Comparison of ENCODE assay signal across 11 cellular contexts in the genomic region with DNA sequence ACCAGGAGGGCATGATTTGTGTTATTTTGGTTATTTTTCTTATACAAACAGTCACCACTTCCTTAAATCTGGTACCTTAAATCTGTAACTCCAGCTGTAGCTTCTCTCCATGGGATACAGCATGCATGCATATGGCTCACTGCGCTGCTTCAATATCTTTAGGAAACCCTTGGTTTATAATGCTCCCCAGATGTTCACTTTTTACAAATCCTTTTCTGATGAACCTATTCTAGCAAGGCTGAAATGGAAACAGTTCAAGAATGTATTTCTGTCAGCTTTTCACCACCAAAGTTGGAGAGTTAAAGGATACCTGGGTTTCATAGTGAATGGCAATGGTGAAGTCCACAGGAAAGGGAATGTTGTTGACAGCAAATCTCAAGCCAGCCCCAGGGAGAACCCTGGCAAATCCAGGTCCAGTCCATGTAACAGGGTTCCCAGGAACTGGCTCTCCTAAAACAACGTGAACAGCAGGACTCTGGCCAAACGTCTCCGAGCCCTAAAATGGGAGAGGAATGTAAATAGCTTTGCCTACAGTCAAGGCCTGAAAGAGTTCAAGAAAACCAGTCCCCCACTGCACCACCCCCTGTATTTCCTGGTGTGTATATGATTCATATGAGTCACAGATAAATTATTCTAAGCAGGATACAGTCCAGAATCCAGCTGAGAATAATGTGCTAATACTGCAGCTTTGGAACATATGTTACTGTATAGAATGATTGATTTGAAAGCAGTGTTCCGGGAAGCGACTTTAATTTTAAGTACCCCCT. TPM values are rescaled to one million over a fixed set of nuclear protein-coding genes. Genes with fewer than 3 reads are reported as not detected.
DNase-seq lines count a peak whose midpoint lies in the region; ATAC-seq and TF ChIP-seq lines count a peak whose summit lies in the region.
"Had no signal": no experiment of that assay in that cellular context is flagged by ENCODE, and none has a peak within 500 bp of the region (broad histone marks: within the 10 kb centered on the region; RNA-seq: fewer than 3 reads in every experiment).

No MANE protein-coding gene starts in this region.

- H3K36me3 Mint-ChIP-seq in activated naive CD8-positive, alpha-beta T cell treated with anti-CD3 and anti-CD28 coated beads, Interleukin-2, amount 50 U/mL, for 24 hours (ENCODE audit: low read depth): no peaks in the 10 kb centered on the region

- H3K27ac ChIP-seq in left lung: no peak overlapping the region
- H3K27ac ChIP-seq in uterus: peak overlapping the region in 1 of 2 donors; percentile 30

- no peak overlapping the region for H3K4me3 Mint-ChIP-seq in activated naive CD8-positive, alpha-beta T cell treated with anti-CD3 and anti-CD28 coated beads, Interleukin-2, amount 50 U/mL, for 24 hours

- TF ChIP-seq CTCF in cardiac fibroblast (IDR thresholded peaks at IDR 0.05; ENCODE audit: low read depth, low read length): no peak
- no peak for TF ChIP-seq CTCF in left lung (IDR thresholded peaks at IDR 0.05)
- no peak for TF ChIP-seq CTCF in uterus (IDR thresholded peaks at IDR 0.05)

- H3K4me3 ChIP-seq in cardiac fibroblast (replicated peaks in 1 of 2; ENCODE audit: low read depth in 2 of 2, low read length in 2 of 2) (no peak overlapping the region), left lung (no peak overlapping the region), uterus (no peak overlapping the region)

- DNase-seq in AG08396 (ENCODE audit: low spot score) (peak; percentile 79), M059J (ENCODE audit: low read depth) (peak; percentile 83), cardiac fibroblast (ENCODE audit: low read depth in 2 of 2) (peak; percentile 86 to 94), left lung (no peak), D341Med (ENCODE audit: low spot score) (no peak), uterus (no peak)
- DNase-seq in stimulated activated CD4-positive, alpha-beta T cell treated with anti-CD3 and anti-CD28 coated beads, Interleukin-4, amount 100 ng/mL, for 1 hour: no peak
- DNase-seq in activated naive CD8-positive, alpha-beta T cell treated with anti-CD3 and anti-CD28 coated beads, Interleukin-2, amount 50 U/mL, for 24 hours: no peak
- DNase-seq: activated CD4-positive, alpha-beta T cell treated with anti-CD3 and anti-CD28 coated beads, Interleukin-2, amount 50 U/mL, for 1 hour; aorta; NCI-H1417 treated with DMSO at 0.1 percent for 48 hours had no signal

- H3K4me1 ChIP-seq in left lung (peaks cover 0 to 6% of the 10 kb centered on the region in 2 donors), uterus (peaks cover 0 to 4% of the 10 kb centered on the region in 2 donors)

- H3K4me1 Mint-ChIP-seq in activated naive CD8-positive, alpha-beta T cell treated with anti-CD3 and anti-CD28 coated beads, Interleukin-2, amount 50 U/mL, for 24 hours: no peaks in the 10 kb centered on the region

- intact Hi-C loops in left lung (cut with DNase I): no loop called here
- intact Hi-C loops in uterus (cut with DNase I; ENCODE audit: low total_unique reads): no loop called here

- peaks cover 0 to 9% of the 10 kb centered on the region in 2 donors for H3K9me3 ChIP-seq in left lung
- H3K9me3 ChIP-seq in uterus: peaks cover 0 to 5% of the 10 kb centered on the region in 2 donors

- H3K27me3 Mint-ChIP-seq in activated naive CD8-positive, alpha-beta T cell treated with anti-CD3 and anti-CD28 coated beads, Interleukin-2, amount 50 U/mL, for 24 hours: no peaks in the 10 kb centered on the region

- no peak for TF ChIP-seq POLR2A in uterus (IDR thresholded peaks at IDR 0.05)

- H3K27ac Mint-ChIP-seq in activated naive CD8-positive, alpha-beta T cell treated with anti-CD3 and anti-CD28 coated beads, Interleukin-2, amount 50 U/mL, for 24 hours: no peak overlapping the region

- H3K36me3 ChIP-seq in left lung (no peaks in the 10 kb centered on the region), uterus (no peaks in the 10 kb centered on the region)

- peak; percentile 54 for ATAC-seq in left lung
- ATAC-seq in activated naive CD8-positive, alpha-beta T cell treated with anti-CD3 and anti-CD28 coated beads, Interleukin-2, amount 50 U/mL, for 24 hours: no peak

- H3K27me3 ChIP-seq in left lung (no peaks in the 10 kb centered on the region), uterus (no peaks in the 10 kb centered on the region)

- peaks cover 9% of the 10 kb centered on the region for H3K9me3 Mint-ChIP-seq in activated naive CD8-positive, alpha-beta T cell treated with anti-CD3 and anti-CD28 coated beads, Interleukin-2, amount 50 U/mL, for 24 hours

RNA-seq across cellular contexts. Expression of a gene that starts 50.7 kb away (rescaled TPM):
- total RNA-seq in M059J (2014; rRNA removed; shearing (Covaris generic)): 0.30 and 0.39 TPM in 2 replicates
- total RNA-seq in left lung (under 1 TPM in 1 of 2 donors, not detected in 1; 0.37 TPM), uterus (under 1 TPM in 2 of 4 donors, not detected in 2; 0.59 to 0.90 TPM)

Comparison
In these comparisons a context has a peak if more than half of its experiments do, and no peak if none do; other contexts are left out.
1. DNase-seq: peak in AG08396 (single experiment), M059J (single experiment) and cardiac fibroblast (2 of 2); none in left lung (0 of 2), stimulated activated CD4-positive, alpha-beta T cell treated with anti-CD3 and anti-CD28 coated beads, Interleukin-4, amount 100 ng/mL, for 1 hour (single experiment), D341Med (single experiment), uterus (0 of 2) and activated naive CD8-positive, alpha-beta T cell treated with anti-CD3 and anti-CD28 coated beads, Interleukin-2, amount 50 U/mL, for 24 hours (single experiment).